22 cellular contexts compared by ENCODE assay signal in genomic region chr2:73759287-73759764, GRCh38. TPM values are rescaled to one million over a fixed set of nuclear protein-coding genes. Genes with fewer than 3 reads are reported as not detected.
DNase-seq lines count a peak whose midpoint lies in the region; ATAC-seq and TF ChIP-seq lines count a peak whose summit lies in the region.
"Had no signal": no experiment of that assay in that cellular context is flagged by ENCODE, and none has a peak within 500 bp of the region (broad histone marks: within the 10 kb centered on the region; RNA-seq: fewer than 3 reads in every experiment).

No MANE protein-coding gene starts in this region.

- no peaks in the 10 kb centered on the region; the same call in 1 of the 2 replicates for H4K20me1 ChIP-seq in GM23248 (ENCODE audit: insufficient read depth)

- H3F3A ChIP-seq in GM23248 (ENCODE audit: insufficient read depth) = 0 out of 2 replicates have a peak, but pooled peaks cover 9% of the 10 kb centered on the region

- H3K27me3 ChIP-seq in GM23248 (replicated peaks; ENCODE audit: insufficient read depth) (no peaks in the 10 kb centered on the region), cardiac muscle cell (no peaks in the 10 kb centered on the region)
- H3K27me3 ChIP-seq: hepatocyte had no signal

- H3K4me1 ChIP-seq in GM23248 (ENCODE audit: insufficient read depth) = peaks cover 7% of the 10 kb centered on the region
- no peaks in the 10 kb centered on the region for H3K4me1 ChIP-seq in cardiac muscle cell (ENCODE audit: low read depth)

- peak; percentile 45 for DNase-seq in GM23248
- peak; percentile 48 to 91 for DNase-seq in cardiac fibroblast (ENCODE audit: low read depth in 2 of 2)
- DNase-seq in cardiac muscle cell (ENCODE audit: low read depth in 1 of 2, low spot score in 1 of 2) = peak; percentile 9 to 92
- DNase-seq in pulmonary artery endothelial cell (ENCODE audit: low read depth, low spot score) = peak; percentile 64
- DNase-seq in stimulated activated CD8-positive, alpha-beta memory T cell treated with anti-CD3 and anti-CD28 coated beads, Interleukin-4, amount 100 ng/mL, for 48 hours = no peak
- DNase-seq in stimulated activated CD4-positive, alpha-beta T cell treated with anti-CD3 and anti-CD28 coated beads, Interleukin-15, amount 100 ng/mL, for 24 hours = no peak
- DNase-seq: activated CD4-positive, alpha-beta memory T cell treated with anti-CD3 and anti-CD28 coated beads for 36 hours; activated naive CD8-positive, alpha-beta T cell treated with anti-CD3 and anti-CD28 coated beads for 36 hours; activated T-cell treated with anti-CD3 and anti-CD28 coated beads, Interleukin-2, amount 50 U/mL, for 48 hours; DND-41; Kasumi-1; kidney; NCI-H774; T-helper 1 cell; trophoblast cell; WERI-Rb-1 had no signal

- H3K36me3 ChIP-seq in GM23248 (ENCODE audit: low read depth) = peaks cover 27% of the 10 kb centered on the region
- peaks cover 15% of the 10 kb centered on the region for H3K36me3 ChIP-seq in cardiac muscle cell

- H3K9me3 ChIP-seq in GM23248 (ENCODE audit: low read depth) (no peaks in the 10 kb centered on the region), cardiac muscle cell (ENCODE audit: low read depth) (no peaks in the 10 kb centered on the region)

- in situ Hi-C loops in GM23248 (cut with MboI) = no loop called here

- no peak overlapping the region for H3K4me2 ChIP-seq in GM23248 (ENCODE audit: unreplicated experiment)
- H3K4me2 ChIP-seq: hepatocyte had no signal

- no peaks in the 10 kb centered on the region; the same call in 1 of the 2 replicates for H3K79me2 ChIP-seq in GM23248 (ENCODE audit: insufficient read depth)
- H3K79me2 ChIP-seq: hepatocyte had no signal

- TF ChIP-seq CTCF in cardiac fibroblast (IDR thresholded peaks at IDR 0.05; ENCODE audit: low read depth, low read length) (no peak), cardiac muscle cell (IDR thresholded peaks at IDR 0.05; ENCODE audit: low read depth, low read length) (no peak)

- whole genome bisulfite sequencing in GM23248 (ENCODE audit: low coverage in 1 of 2, low lambda C conversion rate in 2 of 2, missing lambda C conversion rate in 2 of 2), 2 experiments = 30 to 36% methylated on average over 3 of the region's 3 CpGs

- ATAC-seq in HG02763 (IDR thresholded peaks at IDR 0.05; ENCODE audit: unreplicated experiment) (no peak), GM19455 (IDR thresholded peaks at IDR 0.05; ENCODE audit: unreplicated experiment) (no peak)
- ATAC-seq: stimulated activated effector memory CD8-positive, alpha-beta T cell treated with anti-CD3 and anti-CD28 coated beads, Interleukin-12 subunit alpha, Interleukin-12 subunit beta, amount 100 ng/mL, for 72 hours had no signal

- no peak overlapping the region for H3K27ac ChIP-seq in GM23248
- H3K27ac ChIP-seq in cardiac muscle cell = peak overlapping the region; percentile 59
- H3K27ac ChIP-seq: hepatocyte, HL-60, WERI-Rb-1 had no signal

- H3K4me3 ChIP-seq in GM23248 = no peak overlapping the region
- H3K4me3 ChIP-seq in cardiac fibroblast (replicated peaks in 1 of 2; ENCODE audit: low read depth in 2 of 2, low read length in 2 of 2) = no peak overlapping the region
- no peak overlapping the region for H3K4me3 ChIP-seq in cardiac muscle cell
- H3K4me3 ChIP-seq: hepatocyte had no signal

- no peak overlapping the region for H2AFZ ChIP-seq in GM23248
- H2AFZ ChIP-seq: hepatocyte had no signal

- no peaks in the 10 kb centered on the region for H3K9me2 ChIP-seq in GM23248 (ENCODE audit: insufficient read depth)

- no peak overlapping the region for H3K9ac ChIP-seq in GM23248

RNA-seq across cellular contexts. Expression of gene DUSP11, which starts 20.6 kb away (rescaled TPM):
- total RNA-seq in GM23248 (2014; rRNA removed; shearing (Covaris generic)) = 37.3 and 58.3 TPM in 2 replicates
- 56.0 and 60.2 TPM in 2 replicates for polyA plus RNA-seq in GM23248 (2016; fragmentation: Nextera tagmentation; extraction: Ambion mirVana)
- total RNA-seq in cardiac muscle cell = 15.2 and 16.9 TPM in 2 replicates
- 22.2 and 31.6 TPM in 2 replicates for polyA plus RNA-seq in cardiac muscle cell
- 25.5 and 26.8 TPM in 2 replicates for total RNA-seq in pulmonary artery endothelial cell

RNA-seq across cellular contexts. Expression of gene TPRKB, which starts 22.2 kb away (rescaled TPM):
- 20.1 and 24.4 TPM in 2 replicates for total RNA-seq in GM23248 (2014; rRNA removed; shearing (Covaris generic))
- polyA plus RNA-seq in GM23248 (2016; fragmentation: Nextera tagmentation; extraction: Ambion mirVana) = 57.2 and 59.6 TPM in 2 replicates
- total RNA-seq in cardiac muscle cell = 12.9 and 28.9 TPM in 2 replicates
- polyA plus RNA-seq in cardiac muscle cell = 47.7 and 63.1 TPM in 2 replicates
- 35.6 and 53.9 TPM in 2 replicates for total RNA-seq in pulmonary artery endothelial cell

RNA-seq across cellular contexts. Expression of gene C2orf78, which starts 24.7 kb away (rescaled TPM):
- total RNA-seq in GM23248 (2014; rRNA removed; shearing (Covaris generic)) = not detected in 2 replicates
- polyA plus RNA-seq in GM23248 (2016; fragmentation: Nextera tagmentation; extraction: Ambion mirVana) (not detected in 2 replicates), cardiac muscle cell (not detected in 2 replicates)
- total RNA-seq in cardiac muscle cell (0.18 TPM in 1 of 2 replicates, not detected in the other), pulmonary artery endothelial cell (not detected in 2 replicates)
- total RNA-seq: activated CD4-positive, alpha-beta memory T cell treated with anti-CD3 and anti-CD28 coated beads for 36 hours; activated naive CD8-positive, alpha-beta T cell treated with anti-CD3 and anti-CD28 coated beads for 36 hours; hepatocyte; kidney; osteoblast had no signal
- polyA plus RNA-seq: hepatocyte had no signal

Comparison
In these comparisons a context has a peak if more than half of its experiments do, and no peak if none do; other contexts are left out.
1. DNase-seq: peak in GM23248 (single experiment), cardiac fibroblast (2 of 2), cardiac muscle cell (2 of 2) and pulmonary artery endothelial cell (single experiment); none in stimulated activated CD8-positive, alpha-beta memory T cell treated with anti-CD3 and anti-CD28 coated beads, Interleukin-4, amount 100 ng/mL, for 48 hours (single experiment) and stimulated activated CD4-positive, alpha-beta T cell treated with anti-CD3 and anti-CD28 coated beads, Interleukin-15, amount 100 ng/mL, for 24 hours (single experiment).